ENCODE assay signal across 9 cellular contexts in the genomic region with DNA sequence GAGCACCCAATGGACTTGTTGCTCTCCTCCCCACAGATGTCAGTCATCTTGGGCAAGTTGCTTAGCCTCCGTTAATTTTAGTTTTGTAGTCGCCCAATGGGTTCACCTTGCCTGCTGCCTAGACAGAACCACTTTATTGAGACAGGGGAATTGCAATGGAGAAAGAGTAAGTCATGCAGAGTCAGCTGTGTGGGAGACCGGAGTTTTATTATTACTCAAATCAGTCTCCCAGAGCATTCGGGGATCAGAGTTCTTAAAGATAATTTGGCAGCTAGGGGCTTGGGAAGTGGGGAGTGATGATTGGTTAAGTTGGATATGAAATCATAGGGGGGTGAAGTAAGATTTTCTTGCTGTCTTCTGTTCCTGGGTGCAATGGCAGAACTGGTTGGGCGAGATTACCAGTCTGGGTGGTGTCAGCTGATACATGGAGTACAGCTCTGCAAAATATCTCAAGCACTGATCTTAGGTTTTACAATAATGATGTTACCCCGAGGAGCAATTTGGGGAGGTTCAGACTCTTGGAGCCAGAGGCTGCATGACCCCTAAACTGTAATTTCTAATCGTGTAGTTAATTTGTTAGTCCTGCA. TPM values are rescaled to one million over a fixed set of nuclear protein-coding genes. Genes with fewer than 3 reads are reported as not detected.
A peak's percentile ranks its signal among the peaks of the same experiment; 100 is the strongest.
DNase-seq lines count a peak whose midpoint lies in the region; ATAC-seq and TF ChIP-seq lines count a peak whose summit lies in the region.
"Had no signal": no experiment of that assay in that cellular context is flagged by ENCODE, and none has a peak within 500 bp of the region (broad histone marks: within the 10 kb centered on the region; RNA-seq: fewer than 3 reads in every experiment).

No MANE protein-coding gene starts in this region.

- H3K4me3 ChIP-seq in GM06990 (replicated peaks; ENCODE audit: low read depth, low read length) (peak overlapping the region; percentile 20; the same call in 1 of the 2 replicates), parathyroid adenoma (ENCODE audit: low read depth, low read length) (no peak overlapping the region), thyroid gland (replicated peaks in 1 of 3) (no peak overlapping the region)

- H3K9ac ChIP-seq in parathyroid adenoma = no peak overlapping the region

- TF ChIP-seq CTCF in GM06990 (IDR thresholded peaks at IDR 0.05; ENCODE audit: insufficient read depth, low read length, poor library complexity, severe bottlenecking) (no peak), parathyroid adenoma (IDR thresholded peaks at IDR 0.05) (no peak), osteocyte (IDR thresholded peaks at IDR 0.05) (no peak), thyroid gland (IDR thresholded peaks at IDR 0.05) (no peak)

- no peak for TF ChIP-seq POLR2A in thyroid gland (IDR thresholded peaks at IDR 0.05)

- peaks cover 46% of the 10 kb centered on the region for H3K4me1 ChIP-seq in parathyroid adenoma
- H3K4me1 ChIP-seq in thyroid gland = peaks cover 0 to 3% of the 10 kb centered on the region in 2 donors

- no peak for ATAC-seq in activated naive CD4-positive, alpha-beta T cell treated with anti-CD3 and anti-CD28 coated beads, Interleukin-2, amount 50 U/mL, for 72 hours
- no peak for ATAC-seq in HG02970 (IDR thresholded peaks at IDR 0.05; ENCODE audit: low FRiP score, unreplicated experiment)

- no peak overlapping the region for H2AFZ ChIP-seq in parathyroid adenoma

- H3K27ac ChIP-seq in parathyroid adenoma (peak overlapping the region; percentile 87), thyroid gland (no peak overlapping the region)
- H3K27ac ChIP-seq: VCaP had no signal

- no peak overlapping the region for H3K4me2 ChIP-seq in parathyroid adenoma (ENCODE audit: low read length)

- no peaks in the 10 kb centered on the region for H3K9me3 ChIP-seq in parathyroid adenoma (ENCODE audit: control insufficient read depth, low read length)
- no peaks in the 10 kb centered on the region for H3K9me3 ChIP-seq in thyroid gland

- H3K4me1 Mint-ChIP-seq in osteocyte (ENCODE audit: unreplicated experiment) = peaks cover 24% of the 10 kb centered on the region

- DNase-seq in GM06990 (ENCODE audit: extremely low read depth, insufficient read length) (no peak), MV-4-11 (lab: John Stamatoyannopoulos, UW) (peak; percentile 85), NCI-H1694 treated with DMSO at 0.1 percent for 48 hours (lab: John Stamatoyannopoulos, UW) (no peak), osteocyte (ENCODE audit: extremely low spot score, unreplicated experiment) (no peak), thyroid gland (no peak)
- DNase-seq in activated naive CD4-positive, alpha-beta T cell treated with anti-CD3 and anti-CD28 coated beads, Interleukin-2, amount 50 U/mL, for 72 hours (ENCODE audit: low spot score in 2 of 2) = no peak

- intact Hi-C loops in thyroid gland (cut with DNase I) = no loop called here

- H3K27me3 Mint-ChIP-seq in osteocyte (ENCODE audit: unreplicated experiment) = no peaks in the 10 kb centered on the region

- H3K9me3 Mint-ChIP-seq in activated naive CD4-positive, alpha-beta T cell treated with anti-CD3 and anti-CD28 coated beads, Interleukin-2, amount 50 U/mL, for 72 hours = no peaks in the 10 kb centered on the region
- H3K9me3 Mint-ChIP-seq in osteocyte (ENCODE audit: unreplicated experiment) = peaks cover 2% of the 10 kb centered on the region

- WGBS in thyroid gland, 2 donors = 83 to 88% methylated on average over 7 of the region's 7 CpGs

- H3K36me3 Mint-ChIP-seq in activated naive CD4-positive, alpha-beta T cell treated with anti-CD3 and anti-CD28 coated beads, Interleukin-2, amount 50 U/mL, for 72 hours = peaks cover 49 to 61% of the 10 kb centered on the region in 2 donors
- peaks cover 58% of the 10 kb centered on the region for H3K36me3 Mint-ChIP-seq in osteocyte (ENCODE audit: unreplicated experiment)

- no peak overlapping the region for H3K4me3 Mint-ChIP-seq in osteocyte (ENCODE audit: unreplicated experiment)

- H3K27me3 ChIP-seq in GM06990 (replicated peaks; ENCODE audit: control insufficient read depth, insufficient read depth, low read length) (no peaks in the 10 kb centered on the region), parathyroid adenoma (ENCODE audit: control insufficient read depth, insufficient read depth, low read length) (no peaks in the 10 kb centered on the region), thyroid gland (no peaks in the 10 kb centered on the region)

- peaks cover 20% of the 10 kb centered on the region for H3K79me2 ChIP-seq in parathyroid adenoma

- H3K27ac Mint-ChIP-seq in activated naive CD4-positive, alpha-beta T cell treated with anti-CD3 and anti-CD28 coated beads, Interleukin-2, amount 50 U/mL, for 72 hours = peak overlapping the region; percentile 96 to 97
- H3K27ac Mint-ChIP-seq in osteocyte (ENCODE audit: unreplicated experiment) = no peak overlapping the region

- peaks cover 3% of the 10 kb centered on the region; the same call in 1 of the 2 replicates for H3K36me3 ChIP-seq in GM06990 (ENCODE audit: control insufficient read depth, insufficient read depth, low read length)
- no peaks in the 10 kb centered on the region for H3K36me3 ChIP-seq in parathyroid adenoma (ENCODE audit: control insufficient read depth, insufficient read depth, low read length)
- H3K36me3 ChIP-seq in thyroid gland = no peaks in the 10 kb centered on the region

RNA-seq across cellular contexts. Expression of gene SLC38A1, which starts 50.2 kb away (rescaled TPM):
- total RNA-seq in activated naive CD4-positive, alpha-beta T cell treated with anti-CD3 and anti-CD28 coated beads, Interleukin-2, amount 50 U/mL, for 72 hours = 100 to 1,000 TPM; 146 to 177 TPM
- 128 and 132 TPM in 2 replicates for total RNA-seq in osteocyte
- 100 to 1,000 TPM; 101 to 282 (median 120) TPM for total RNA-seq in thyroid gland
